Comparison of ENCODE assay signal across 1 cellular context in the genomic region with DNA sequence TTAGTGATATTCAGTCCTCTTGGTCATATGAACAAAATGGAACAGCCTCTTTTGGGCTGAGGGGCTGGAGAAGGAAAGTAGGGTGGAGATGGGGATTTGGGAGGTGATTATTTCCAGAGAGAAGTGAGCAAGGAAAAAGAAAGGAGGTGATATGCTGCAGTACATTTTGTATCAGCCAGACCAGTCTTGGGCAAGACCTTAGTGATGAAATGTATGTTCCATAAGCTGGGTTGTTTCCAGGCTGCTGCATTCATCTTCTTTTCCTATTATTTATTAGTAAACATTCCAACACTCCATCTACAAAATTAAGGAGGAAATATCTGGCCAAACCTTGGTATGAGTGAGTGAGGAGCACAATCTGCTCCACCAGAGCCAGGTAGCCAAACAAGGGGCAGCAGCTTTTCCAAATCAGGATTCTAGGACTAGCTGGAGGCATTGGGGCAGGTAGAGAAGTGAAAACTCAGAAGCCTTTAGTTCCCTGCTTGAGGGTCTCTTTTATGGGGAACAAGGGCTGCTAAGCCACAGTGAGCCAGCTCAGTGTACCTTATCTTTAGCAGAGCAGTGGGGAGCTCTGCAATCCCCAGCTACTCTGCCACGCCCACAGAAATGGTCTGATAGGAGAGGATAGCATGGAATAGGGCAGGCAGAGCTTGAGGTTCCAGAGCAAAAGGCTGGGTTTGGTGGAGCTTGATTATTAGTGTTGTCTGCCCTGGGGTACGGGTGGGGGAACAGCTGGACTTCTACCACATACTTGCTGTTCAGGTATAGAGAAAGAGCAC.
TF ChIP-seq lines count a peak whose summit lies in the region.

No MANE protein-coding gene starts in this region.

TF ChIP-seq in K562, 482 proteins besides CTCF, POLR2A, EP300 and RAD21 (continued from another document):
- peak; percentile 8 to 82; a peak in 2 of 4 replicates for TF ChIP-seq RCOR1 (IDR thresholded peaks at IDR 0.05; ENCODE audit: borderline replicate concordance in 1 of 2, low read depth in 2 of 2, low read length in 2 of 2)
